ENCODE assay signal across 24 cellular contexts in genomic region chr1:59769412-59770095, GRCh38. TPM values are rescaled to one million over a fixed set of nuclear protein-coding genes. Genes with fewer than 3 reads are reported as not detected.
DNase-seq lines count a peak whose midpoint lies in the region; ATAC-seq and TF ChIP-seq lines count a peak whose summit lies in the region.
"Had no signal": no experiment of that assay in that cellular context is flagged by ENCODE, and none has a peak within 500 bp of the region (broad histone marks: within the 10 kb centered on the region; RNA-seq: fewer than 3 reads in every experiment).

No MANE protein-coding gene starts in this region.

- no peak overlapping the region for H3K4me3 Mint-ChIP-seq in activated naive CD8-positive, alpha-beta T cell treated with anti-CD3 and anti-CD28 coated beads, Interleukin-2, amount 10 ng/mL, durations not matched to agents 7 days and 5 days
- no peak overlapping the region for H3K4me3 Mint-ChIP-seq in activated naive CD8-positive, alpha-beta T cell treated with anti-CD3 and anti-CD28 coated beads, Interleukin-2, amount 50 U/mL, for 24 hours
- H3K4me3 Mint-ChIP-seq: activated CD4-positive, alpha-beta T cell treated with anti-CD3 and anti-CD28 coated beads, Interleukin-2, amount 10 ng/mL, durations not matched to agents 7 days and 5 days; memory B cell; naive thymus-derived CD4-positive, alpha-beta T cell had no signal

- H3K27me3 Mint-ChIP-seq in activated naive CD8-positive, alpha-beta T cell treated with anti-CD3 and anti-CD28 coated beads, Interleukin-2, amount 10 ng/mL, durations not matched to agents 7 days and 5 days, result no peaks in the 10 kb centered on the region
- H3K27me3 Mint-ChIP-seq in activated naive CD8-positive, alpha-beta T cell treated with anti-CD3 and anti-CD28 coated beads, Interleukin-2, amount 50 U/mL, for 24 hours, result no peaks in the 10 kb centered on the region
- H3K27me3 Mint-ChIP-seq: activated CD4-positive, alpha-beta T cell treated with anti-CD3 and anti-CD28 coated beads, Interleukin-2, amount 10 ng/mL, durations not matched to agents 7 days and 5 days; memory B cell had no signal

- no peaks in the 10 kb centered on the region for H3K9me2 ChIP-seq in PC-3 (replicated peaks; ENCODE audit: low read length)

- no peaks in the 10 kb centered on the region for H3K27me3 ChIP-seq in vagina
- no peaks in the 10 kb centered on the region for H3K27me3 ChIP-seq in PC-3 (ENCODE audit: low read length)
- H3K27me3 ChIP-seq: body of pancreas, uterus had no signal

- no peak overlapping the region for H3K9ac ChIP-seq in PC-3 (ENCODE audit: low read length)

- H3K4me2 ChIP-seq in PC-3 (ENCODE audit: low read length), result no peak overlapping the region

- H4K20me1 ChIP-seq in PC-3 (ENCODE audit: low read length), result no peaks in the 10 kb centered on the region

- no peaks in the 10 kb centered on the region for H3F3A ChIP-seq in PC-3 (ENCODE audit: low read length, unreplicated experiment)

- H3K4me1 Mint-ChIP-seq in activated naive CD8-positive, alpha-beta T cell treated with anti-CD3 and anti-CD28 coated beads, Interleukin-2, amount 10 ng/mL, durations not matched to agents 7 days and 5 days, result peaks cover 9% of the 10 kb centered on the region
- no peaks in the 10 kb centered on the region for H3K4me1 Mint-ChIP-seq in activated naive CD8-positive, alpha-beta T cell treated with anti-CD3 and anti-CD28 coated beads, Interleukin-2, amount 50 U/mL, for 24 hours
- H3K4me1 Mint-ChIP-seq: memory B cell had no signal

- H3K9me3 ChIP-seq in vagina (no peaks in the 10 kb centered on the region), PC-3 (ENCODE audit: low read length) (no peaks in the 10 kb centered on the region)
- H3K9me3 ChIP-seq: body of pancreas, uterus had no signal

- H2AFZ ChIP-seq in PC-3 (ENCODE audit: low read length), result no peak overlapping the region

- H3K4me3 ChIP-seq in vagina (no peak overlapping the region), PC-3 (ENCODE audit: low read length) (no peak overlapping the region)
- H3K4me3 ChIP-seq: body of pancreas, coronary artery, uterus had no signal

- H3K36me3 Mint-ChIP-seq in activated naive CD8-positive, alpha-beta T cell treated with anti-CD3 and anti-CD28 coated beads, Interleukin-2, amount 10 ng/mL, durations not matched to agents 7 days and 5 days, result peaks cover 2% of the 10 kb centered on the region
- no peaks in the 10 kb centered on the region for H3K36me3 Mint-ChIP-seq in activated naive CD8-positive, alpha-beta T cell treated with anti-CD3 and anti-CD28 coated beads, Interleukin-2, amount 50 U/mL, for 24 hours (ENCODE audit: low read depth)
- H3K36me3 Mint-ChIP-seq: memory B cell; naive thymus-derived CD4-positive, alpha-beta T cell had no signal

- ATAC-seq in activated naive CD8-positive, alpha-beta T cell treated with anti-CD3 and anti-CD28 coated beads, Interleukin-2, amount 10 ng/mL, durations not matched to agents 7 days and 5 days (ENCODE audit: low read depth), result no peak
- no peak for ATAC-seq in activated naive CD8-positive, alpha-beta T cell treated with anti-CD3 and anti-CD28 coated beads, Interleukin-2, amount 50 U/mL, for 24 hours
- no peak for ATAC-seq in PC-3
- ATAC-seq: naive thymus-derived CD4-positive, alpha-beta T cell; right cardiac atrium had no signal

- peaks cover 19% of the 10 kb centered on the region for H3K4me1 ChIP-seq in vagina
- H3K4me1 ChIP-seq in PC-3 (ENCODE audit: insufficient read depth, low read length), result no peaks in the 10 kb centered on the region
- H3K4me1 ChIP-seq: uterus had no signal

- POLR2A ChIA-PET in activated naive CD8-positive, alpha-beta T cell treated with anti-CD3 and anti-CD28 coated beads, Interleukin-2, amount 10 ng/mL, durations not matched to agents 7 days and 5 days (lab: Charles Lee), result interaction anchor here (0.6 kb wide), 1 partner anchor 996 kb away, joined by 4 read pairs; no protein-coding TSS in a partner anchor
- POLR2A ChIA-PET in PC-3 (lab: Charles Lee; ENCODE audit: unreplicated experiment), result no interaction called here

- intact Hi-C loops in vagina (cut with DNase I) (no loop called here), PC-3 (cut with micrococcal nuclease) (loop anchor here (10.0 kb wide), 1 partner anchor 175 kb away; no protein-coding TSS in a partner anchor)

- TF ChIP-seq CTCF in vagina (IDR thresholded peaks at IDR 0.05), result no peak
- no peak for TF ChIP-seq CTCF in PC-3 (conservative IDR thresholded peaks at IDR 0.05; ENCODE audit: low read depth, low read length)

- no peak for TF ChIP-seq POLR2A in vagina (IDR thresholded peaks at IDR 0.05)

- DNase-seq in activated naive CD8-positive, alpha-beta T cell treated with anti-CD3 and anti-CD28 coated beads, Interleukin-2, amount 10 ng/mL, durations not matched to agents 7 days and 5 days, result no peak
- DNase-seq in activated naive CD8-positive, alpha-beta T cell treated with anti-CD3 and anti-CD28 coated beads, Interleukin-2, amount 50 U/mL, for 24 hours, result no peak
- DNase-seq in SW480 (ENCODE audit: low spot score), result peak; percentile 1
- peak; percentile 21 for DNase-seq in glomerular visceral epithelial cell (ENCODE audit: extremely low spot score)
- no peak for DNase-seq in vagina (ENCODE audit: extremely low spot score in 2 of 2)
- no peak for DNase-seq in PC-3
- no peak for DNase-seq in GM19240 (ENCODE audit: insufficient read length, low spot score)
- DNase-seq in SHP77 treated with DMSO at 0.1 percent for 48 hours (lab: John Stamatoyannopoulos, UW), result no peak
- DNase-seq: activated CD4-positive, alpha-beta T cell treated with anti-CD3 and anti-CD28 coated beads, Interleukin-2, amount 10 ng/mL, durations not matched to agents 7 days and 5 days; foreskin fibroblast; GF-D8; naive thymus-derived CD4-positive, alpha-beta T cell; NCI-H1694 treated with DMSO at 0.1 percent for 48 hours; right cardiac atrium; stimulated activated CD4-positive, alpha-beta T cell treated with anti-CD3 and anti-CD28 coated beads, Interleukin-15, amount 100 ng/mL, for 24 hours; substantia nigra; uterus had no signal

- no TSS peak for BruUV-seq in PC-3 (replicated peaks; lab: Mats Ljungman, UMichigan)

- no peaks in the 10 kb centered on the region for H3K9me3 Mint-ChIP-seq in activated naive CD8-positive, alpha-beta T cell treated with anti-CD3 and anti-CD28 coated beads, Interleukin-2, amount 10 ng/mL, durations not matched to agents 7 days and 5 days
- no peaks in the 10 kb centered on the region for H3K9me3 Mint-ChIP-seq in activated naive CD8-positive, alpha-beta T cell treated with anti-CD3 and anti-CD28 coated beads, Interleukin-2, amount 50 U/mL, for 24 hours
- H3K9me3 Mint-ChIP-seq: activated CD4-positive, alpha-beta T cell treated with anti-CD3 and anti-CD28 coated beads, Interleukin-2, amount 10 ng/mL, durations not matched to agents 7 days and 5 days; memory B cell; naive thymus-derived CD4-positive, alpha-beta T cell had no signal

- peak overlapping the region; percentile 1 for H3K27ac Mint-ChIP-seq in activated naive CD8-positive, alpha-beta T cell treated with anti-CD3 and anti-CD28 coated beads, Interleukin-2, amount 10 ng/mL, durations not matched to agents 7 days and 5 days
- no peak overlapping the region for H3K27ac Mint-ChIP-seq in activated naive CD8-positive, alpha-beta T cell treated with anti-CD3 and anti-CD28 coated beads, Interleukin-2, amount 50 U/mL, for 24 hours
- H3K27ac Mint-ChIP-seq: activated CD4-positive, alpha-beta T cell treated with anti-CD3 and anti-CD28 coated beads, Interleukin-2, amount 10 ng/mL, durations not matched to agents 7 days and 5 days; memory B cell; naive thymus-derived CD4-positive, alpha-beta T cell had no signal

- no peaks in the 10 kb centered on the region for H3K79me2 ChIP-seq in PC-3 (ENCODE audit: low read length)

- CTCF ChIA-PET in PC-3 (lab: Charles Lee), result no interaction called here

- no peaks in the 10 kb centered on the region for H3K36me3 ChIP-seq in vagina
- H3K36me3 ChIP-seq in PC-3 (ENCODE audit: low read depth, low read length), result no peaks in the 10 kb centered on the region
- H3K36me3 ChIP-seq: uterus had no signal

- H3K27ac ChIP-seq in vagina (peak overlapping the region; percentile 11), PC-3 (ENCODE audit: low read length) (no peak overlapping the region)
- H3K27ac ChIP-seq: body of pancreas, C4-2B, coronary artery, HL-60, uterus, VCaP had no signal

RNA-seq across cellular contexts. Expression of gene HOOK1, which starts 45.2 kb away (rescaled TPM):
- total RNA-seq in activated naive CD8-positive, alpha-beta T cell treated with anti-CD3 and anti-CD28 coated beads, Interleukin-2, amount 10 ng/mL, durations not matched to agents 7 days and 5 days, result 10 to 100 TPM in 1 of 2 experiments, 1 to 10 TPM in 1; 8.6 to 11.1 TPM
- total RNA-seq in vagina, result 24.6 TPM
- 5.0 TPM in 2 replicates for total RNA-seq in PC-3 (2014; rRNA removed)
- total RNA-seq: osteocyte had no signal

Comparison
In these comparisons a context has a peak if more than half of its experiments do, and no peak if none do; other contexts are left out.
1. DNase-seq: peak in SW480 (single experiment) and glomerular visceral epithelial cell (single experiment); none in activated naive CD8-positive, alpha-beta T cell treated with anti-CD3 and anti-CD28 coated beads, Interleukin-2, amount 10 ng/mL, durations not matched to agents 7 days and 5 days (single experiment), activated naive CD8-positive, alpha-beta T cell treated with anti-CD3 and anti-CD28 coated beads, Interleukin-2, amount 50 U/mL, for 24 hours (single experiment), vagina (0 of 2), PC-3 (single experiment), GM19240 (single experiment) and SHP77 treated with DMSO at 0.1 percent for 48 hours (single experiment).